Comparison of ENCODE assay signal across 1 cellular context in the genomic region with DNA sequence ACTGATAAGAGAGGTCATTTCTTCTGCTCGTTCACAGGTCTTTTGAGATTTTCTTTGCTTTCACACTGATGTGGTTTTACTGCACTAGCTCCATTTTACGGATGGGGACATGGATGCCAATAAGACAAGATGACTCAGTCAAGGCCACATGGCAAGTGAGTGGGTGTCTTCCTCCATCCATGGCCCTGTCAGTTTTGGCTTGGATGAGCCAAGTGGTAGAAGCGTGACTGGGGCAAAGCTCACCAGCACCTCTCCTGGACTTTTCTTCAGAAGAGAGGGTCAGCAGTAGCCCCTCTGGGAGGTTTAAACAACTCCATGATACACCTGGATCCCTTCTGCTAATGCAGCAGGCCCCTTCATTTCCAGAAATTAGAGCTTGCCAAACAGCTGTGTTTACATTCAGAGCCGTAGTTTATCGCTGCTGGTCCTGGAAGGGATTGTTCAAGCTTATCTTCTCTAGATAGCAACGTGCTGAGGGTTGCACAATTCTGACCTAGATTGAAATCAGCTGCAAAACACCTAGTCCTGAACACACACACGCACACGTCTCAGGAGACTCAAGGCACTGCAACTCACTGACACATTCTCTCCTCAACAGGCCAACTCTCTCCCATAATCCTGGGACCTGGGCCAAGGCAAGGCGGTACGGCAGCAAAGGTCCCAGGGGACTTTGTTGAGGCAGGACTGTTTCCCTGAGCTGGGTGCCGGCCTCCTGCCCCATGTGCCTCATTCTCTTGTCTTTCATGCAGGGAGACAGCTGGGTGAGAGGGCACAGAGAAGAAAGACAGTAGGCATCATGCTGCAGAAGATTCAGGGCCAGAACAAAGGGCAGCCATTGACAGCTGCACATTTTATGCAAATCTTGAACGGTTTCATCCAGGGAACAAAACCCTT.
TF ChIP-seq lines count a peak whose summit lies in the region.

No MANE protein-coding gene starts in this region.

TF ChIP-seq in HepG2, 621 proteins besides CTCF, POLR2A, EP300 and RAD21 (continued from another document and continues in another):
- TF ChIP-seq FOXO1 (CRISPR knock-in tag; IDR thresholded peaks at IDR 0.05) (peak; percentile 80; the same call in 1 of the 2 replicates), ZNF780A (CRISPR knock-in tag; IDR thresholded peaks at IDR 0.05) (no peak), SMARCC2 (IDR thresholded peaks at IDR 0.05) (no peak), ZFP82 (CRISPR knock-in tag; IDR thresholded peaks at IDR 0.05; ENCODE audit: borderline replicate concordance) (no peak), ZFP1 (CRISPR knock-in tag; IDR thresholded peaks at IDR 0.05) (no peak), GZF1 (CRISPR knock-in tag; IDR thresholded peaks at IDR 0.05) (no peak), ZFX (CRISPR knock-in tag; IDR thresholded peaks at IDR 0.05; ENCODE audit: low read depth) (peak; percentile 43; the same call in 1 of the 2 replicates), ARID5B (CRISPR knock-in tag; IDR thresholded peaks at IDR 0.05) (peak; percentile 91), FOXK2 (IDR thresholded peaks at IDR 0.05) (no peak), MEIS2 (CRISPR knock-in tag; IDR thresholded peaks at IDR 0.05) (no peak), ZNF138 (CRISPR knock-in tag; IDR thresholded peaks at IDR 0.05; ENCODE audit: low read depth) (no peak), ZNF782 (CRISPR knock-in tag; IDR thresholded peaks at IDR 0.05; ENCODE audit: borderline replicate concordance) (no peak), ARHGAP35 (CRISPR knock-in tag; IDR thresholded peaks at IDR 0.05; ENCODE audit: borderline replicate concordance) (no peak), TAF1 (CRISPR knock-in tag; IDR thresholded peaks at IDR 0.05) (no peak), NFE2 (CRISPR knock-in tag; IDR thresholded peaks at IDR 0.05) (no peak), PAX8 (CRISPR knock-in tag; IDR thresholded peaks at IDR 0.05; ENCODE audit: borderline replicate concordance) (no peak), ZC3H13 (CRISPR knock-in tag; IDR thresholded peaks at IDR 0.05) (no peak), ONECUT2 (CRISPR knock-in tag; IDR thresholded peaks at IDR 0.05) (0 out of 2 replicates have a peak, but pooled peaks have one; percentile 9), NRL (CRISPR knock-in tag; IDR thresholded peaks at IDR 0.05; ENCODE audit: borderline replicate concordance) (no peak), HNF1A (IDR thresholded peaks at IDR 0.05; ENCODE audit: low read depth) (peak; percentile 57; the same call in 1 of the 2 replicates), HNF1A (CRISPR knock-in tag; IDR thresholded peaks at IDR 0.05; ENCODE audit: borderline replicate concordance) (peak; percentile 64; the same call in 1 of the 2 replicates), ZMYM4 (CRISPR knock-in tag; IDR thresholded peaks at IDR 0.05) (no peak; the same call in 1 of the 2 replicates), ZNF337 (CRISPR knock-in tag; IDR thresholded peaks at IDR 0.05; ENCODE audit: borderline replicate concordance, low read depth) (no peak), ATAD3A (CRISPR knock-in tag; IDR thresholded peaks at IDR 0.05) (no peak), PATZ1 (CRISPR knock-in tag; IDR thresholded peaks at IDR 0.05) (peak; percentile 36; the same call in 1 of the 2 replicates), ZNF33B (CRISPR knock-in tag; IDR thresholded peaks at IDR 0.05) (no peak), ZNF740 (CRISPR knock-in tag; IDR thresholded peaks at IDR 0.05) (no peak), GABPB1 (CRISPR knock-in tag; IDR thresholded peaks at IDR 0.05) (no peak), GATAD2A (CRISPR knock-in tag; IDR thresholded peaks at IDR 0.05) (peak; percentile 81), ZGPAT (CRISPR knock-in tag; IDR thresholded peaks at IDR 0.05) (no peak), FOXM1 (CRISPR knock-in tag; IDR thresholded peaks at IDR 0.05) (no peak), HBP1 (CRISPR knock-in tag; IDR thresholded peaks at IDR 0.05; ENCODE audit: low read depth) (no peak), MYC (CRISPR knock-in tag; IDR thresholded peaks at IDR 0.05; ENCODE audit: borderline replicate concordance) (peak; percentile 37; the same call in 1 of the 2 replicates), ZSCAN25 (CRISPR knock-in tag; IDR thresholded peaks at IDR 0.05) (no peak), ZNF841 (CRISPR knock-in tag; IDR thresholded peaks at IDR 0.05; ENCODE audit: borderline replicate concordance) (no peak), TAF15 (IDR thresholded peaks at IDR 0.05; ENCODE audit: low read depth, low read length, poor library complexity, severe bottlenecking) (no peak), ZNF644 (CRISPR knock-in tag; IDR thresholded peaks at IDR 0.05; ENCODE audit: low read depth) (no peak), XBP1 (CRISPR knock-in tag; IDR thresholded peaks at IDR 0.05) (no peak), STAT5B (CRISPR knock-in tag; IDR thresholded peaks at IDR 0.05) (no peak), ZNF460 (CRISPR knock-in tag; IDR thresholded peaks at IDR 0.05; ENCODE audit: borderline replicate concordance) (no peak), SMAD1 (CRISPR knock-in tag; IDR thresholded peaks at IDR 0.05; ENCODE audit: borderline replicate concordance, low read depth) (no peak), ATF4 (CRISPR knock-in tag; IDR thresholded peaks at IDR 0.05) (peak in 1 of 2 experiments; percentile 51; a peak in 1 of 4 replicates), IRX3 (CRISPR knock-in tag; IDR thresholded peaks at IDR 0.05; ENCODE audit: borderline replicate concordance, low read depth) (peak; percentile 44; the same call in 1 of the 2 replicates), ZNF766 (CRISPR knock-in tag; IDR thresholded peaks at IDR 0.05; ENCODE audit: borderline replicate concordance) (no peak), ZNF720 (CRISPR knock-in tag; IDR thresholded peaks at IDR 0.05) (no peak), ZNF17 (CRISPR knock-in tag; IDR thresholded peaks at IDR 0.05) (no peak), ZSCAN21 (CRISPR knock-in tag; IDR thresholded peaks at IDR 0.05; ENCODE audit: borderline replicate concordance) (no peak), ZNF552 (CRISPR knock-in tag; IDR thresholded peaks at IDR 0.05; ENCODE audit: borderline replicate concordance) (no peak), NFATC3 (CRISPR knock-in tag; IDR thresholded peaks at IDR 0.05) (no peak)
- TF ChIP-seq, protein P1, sequence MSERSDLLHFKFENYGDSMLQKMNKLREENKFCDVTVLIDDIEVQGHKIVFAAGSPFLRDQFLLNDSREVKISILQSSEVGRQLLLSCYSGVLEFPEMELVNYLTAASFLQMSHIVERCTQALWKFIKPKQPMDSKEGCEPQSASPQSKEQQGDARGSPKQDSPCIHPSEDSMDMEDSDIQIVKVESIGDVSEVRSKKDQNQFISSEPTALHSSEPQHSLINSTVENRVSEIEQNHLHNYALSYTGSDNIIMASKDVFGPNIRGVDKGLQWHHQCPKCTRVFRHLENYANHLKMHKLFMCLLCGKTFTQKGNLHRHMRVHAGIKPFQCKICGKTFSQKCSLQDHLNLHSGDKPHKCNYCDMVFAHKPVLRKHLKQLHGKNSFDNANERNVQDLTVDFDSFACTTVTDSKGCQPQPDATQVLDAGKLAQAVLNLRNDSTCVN (CRISPR knock-in tag; IDR thresholded peaks at IDR 0.05; ENCODE audit: borderline replicate concordance): peak; percentile 94
